In genomic region chr20:40682104-40683045, GRCh38 we compare ENCODE assay signal across 11 cellular contexts. TPM values are rescaled to one million over a fixed set of nuclear protein-coding genes. Genes with fewer than 3 reads are reported as not detected.
DNase-seq lines count a peak whose midpoint lies in the region; FAIRE-seq and TF ChIP-seq lines count a peak whose summit lies in the region.
"Had no signal": no experiment of that assay in that cellular context is flagged by ENCODE, and none has a peak within 500 bp of the region (broad histone marks: within the 10 kb centered on the region; RNA-seq: fewer than 3 reads in every experiment).

No MANE protein-coding gene starts in this region.

- H2BK120ac ChIP-seq in trophoblast cell (ENCODE audit: insufficient read depth, low read length, poor library complexity) = peak overlapping the region; percentile 60

- H3K4me2 ChIP-seq in mammary epithelial cell (ENCODE audit: insufficient read depth, low read depth, low read length) = peak overlapping the region; percentile 76
- H3K4me2 ChIP-seq in trophoblast cell (ENCODE audit: low read length) = peak overlapping the region; percentile 88

- peak; percentile 34 for DNase-seq in GM03348 (ENCODE audit: low spot score)
- no peak for DNase-seq in mammary epithelial cell
- no peak for DNase-seq in trophoblast cell
- DNase-seq in activated CD4-positive, alpha-beta T cell treated with anti-CD3 and anti-CD28 coated beads, Interleukin-2, amount 10 ng/mL, durations not matched to agents 24 days and 14 days = no peak
- no peak for DNase-seq in middle frontal gyrus (ENCODE audit: extremely low spot score, low spot score)
- no peak for DNase-seq in MG63
- no peak for DNase-seq in GM12891 (ENCODE audit: insufficient read length, low spot score)
- DNase-seq: GOT3, T-cell had no signal

- dilution Hi-C loops in mammary epithelial cell (cut with HindIII; ENCODE audit: low sequenced_read_pairs) = no loop called here

- H3K79me2 ChIP-seq in mammary epithelial cell (ENCODE audit: insufficient read depth, low read length) (no peaks in the 10 kb centered on the region), trophoblast cell (ENCODE audit: control insufficient read depth, insufficient read depth, low read length, poor library complexity) (peaks cover 6% of the 10 kb centered on the region)

- H2BK12ac ChIP-seq in trophoblast cell (ENCODE audit: low read length) = peak overlapping the region; percentile 66

- H3K27me3 Mint-ChIP-seq in activated CD4-positive, alpha-beta T cell treated with anti-CD3 and anti-CD28 coated beads, Interleukin-2, amount 10 ng/mL, durations not matched to agents 24 days and 14 days = peaks cover 74% of the 10 kb centered on the region

- H3K4me3 Mint-ChIP-seq in activated CD4-positive, alpha-beta T cell treated with anti-CD3 and anti-CD28 coated beads, Interleukin-2, amount 10 ng/mL, durations not matched to agents 24 days and 14 days = no peak overlapping the region
- H3K4me3 Mint-ChIP-seq: T-cell had no signal

- TF ChIP-seq POLR2A in GM12891 (IDR thresholded peaks at IDR 0.05; ENCODE audit: low read depth, low read length) = no peak

- H3K36me3 ChIP-seq in mammary epithelial cell (ENCODE audit: insufficient read depth, low read length) (no peaks in the 10 kb centered on the region), iPS-18a (ENCODE audit: control insufficient read depth, low read depth, low read length) (no peaks in the 10 kb centered on the region), trophoblast cell (ENCODE audit: control insufficient read depth in 1 of 2, insufficient read depth in 2 of 2, low read length in 2 of 2) (peaks cover 4 to 7% of the 10 kb centered on the region in 2 experiments), MG63 (no peaks in the 10 kb centered on the region)

- H3K4me1 Mint-ChIP-seq in activated CD4-positive, alpha-beta T cell treated with anti-CD3 and anti-CD28 coated beads, Interleukin-2, amount 10 ng/mL, durations not matched to agents 24 days and 14 days = peaks cover 2% of the 10 kb centered on the region

- no peak overlapping the region for H2BK5ac ChIP-seq in trophoblast cell (ENCODE audit: low read depth, low read length, poor library complexity)

- H4K20me1 ChIP-seq in mammary epithelial cell (ENCODE audit: insufficient read depth, low read length) = no peaks in the 10 kb centered on the region

- no peak overlapping the region for H3K27ac ChIP-seq in mammary epithelial cell (ENCODE audit: insufficient read depth, low read depth, low read length)
- no peak overlapping the region for H3K27ac ChIP-seq in iPS-18a (ENCODE audit: low read length)
- H3K27ac ChIP-seq in trophoblast cell (ENCODE audit: low read depth, low read length) = peak overlapping the region; percentile 17

- H3K23ac ChIP-seq in trophoblast cell (ENCODE audit: low read length) = no peak overlapping the region

- no peak for FAIRE-seq in GM12891 (lab: Jason Lieb, UNC)
- FAIRE-seq: endometrium had no signal

- peaks cover 6% of the 10 kb centered on the region for H3K4me1 ChIP-seq in mammary epithelial cell (ENCODE audit: insufficient read depth, low read length)
- no peaks in the 10 kb centered on the region for H3K4me1 ChIP-seq in iPS-18a (ENCODE audit: control insufficient read depth, low read depth, low read length)
- H3K4me1 ChIP-seq in trophoblast cell (ENCODE audit: control insufficient read depth in 1 of 2, insufficient read depth in 2 of 2, low read length in 2 of 2) = peaks cover 24 to 29% of the 10 kb centered on the region in 2 experiments

- peak overlapping the region; percentile 61 for H3K18ac ChIP-seq in trophoblast cell (ENCODE audit: low read length)

- WGBS in mammary epithelial cell (ENCODE audit: low coverage, missing lambda C conversion rate) = 76% methylated on average over 26 of the region's 33 CpGs
- WGBS in trophoblast cell (ENCODE audit: extremely low coverage, insufficient coverage, insufficient read length) = no CpG with 5 or more reads among the region's 33 CpGs

- TF ChIP-seq CTCF in mammary epithelial cell (conservative IDR thresholded peaks at IDR 0.05 in 1 of 2, IDR thresholded peaks at IDR 0.05 in 1 of 2; ENCODE audit: extremely low read depth in 1 of 2, insufficient read depth in 1 of 2, low read depth in 1 of 2, low read length in 2 of 2) = no peak

- BruUV-seq in mammary epithelial cell (replicated peaks; lab: Mats Ljungman, UMichigan) = no TSS peak

- H3K4me3 ChIP-seq in mammary epithelial cell (replicated peaks in 1 of 3; ENCODE audit: insufficient read depth in 1 of 3, low read depth in 2 of 3, low read length in 3 of 3) (no peak overlapping the region), iPS-18a (ENCODE audit: low read length) (peak overlapping the region; percentile 42), trophoblast cell (ENCODE audit: low read depth, low read length) (no peak overlapping the region), MG63 (no peak overlapping the region)

- intact Hi-C loops in mammary epithelial cell (cut with micrococcal nuclease) = loop anchor here (10.0 kb wide), 2 partner anchors 118 to 148 kb away; no protein-coding TSS in a partner anchor
- intact Hi-C loops in activated CD4-positive, alpha-beta T cell treated with anti-CD3 and anti-CD28 coated beads, Interleukin-2, amount 10 ng/mL, durations not matched to agents 24 days and 14 days (cut with micrococcal nuclease) = no loop called here

- in situ Hi-C loops in mammary epithelial cell (cut with MboI; ENCODE audit: low sequenced_read_pairs in 2 of 2) = loop anchor here (25.0 kb wide), 2 partner anchors 795 to 1420 kb away; no protein-coding TSS in a partner anchor

- H3K9me3 Mint-ChIP-seq in activated CD4-positive, alpha-beta T cell treated with anti-CD3 and anti-CD28 coated beads, Interleukin-2, amount 10 ng/mL, durations not matched to agents 24 days and 14 days = no peaks in the 10 kb centered on the region
- H3K9me3 Mint-ChIP-seq: T-cell had no signal

- peak overlapping the region; percentile 6 for H4K8ac ChIP-seq in trophoblast cell (ENCODE audit: low read depth, low read length)

- peak overlapping the region; percentile 63 for H4K12ac ChIP-seq in trophoblast cell (ENCODE audit: low read depth, low read length)

- no peak overlapping the region for H3K9ac ChIP-seq in mammary epithelial cell (ENCODE audit: insufficient read depth, low read length)
- no peak overlapping the region for H3K9ac ChIP-seq in iPS-18a (ENCODE audit: low read length)
- H3K9ac ChIP-seq in trophoblast cell (ENCODE audit: low read length) = no peak overlapping the region

- H2AK5ac ChIP-seq in trophoblast cell (ENCODE audit: low read length) = no peak overlapping the region

- H3K27ac Mint-ChIP-seq in activated CD4-positive, alpha-beta T cell treated with anti-CD3 and anti-CD28 coated beads, Interleukin-2, amount 10 ng/mL, durations not matched to agents 24 days and 14 days = no peak overlapping the region
- H3K27ac Mint-ChIP-seq: T-cell had no signal

- peak overlapping the region; percentile 51 for H3K4ac ChIP-seq in trophoblast cell (ENCODE audit: low read depth, low read length)

- peak overlapping the region; percentile 54 for H3K14ac ChIP-seq in trophoblast cell (ENCODE audit: low read length)

- H3K79me1 ChIP-seq in trophoblast cell (ENCODE audit: low read length) = peaks cover 14% of the 10 kb centered on the region

- H3K36me3 Mint-ChIP-seq in activated CD4-positive, alpha-beta T cell treated with anti-CD3 and anti-CD28 coated beads, Interleukin-2, amount 10 ng/mL, durations not matched to agents 24 days and 14 days (ENCODE audit: low read depth) = no peaks in the 10 kb centered on the region
- H3K36me3 Mint-ChIP-seq: T-cell had no signal

- peak overlapping the region; percentile 83 for H4K91ac ChIP-seq in trophoblast cell (ENCODE audit: low read depth, low read length)

- H3K27me3 ChIP-seq in mammary epithelial cell (ENCODE audit: insufficient read depth, low read length) (peaks cover 21% of the 10 kb centered on the region), iPS-18a (ENCODE audit: control insufficient read depth, insufficient read depth, low read length) (peaks cover 91% of the 10 kb centered on the region), trophoblast cell (ENCODE audit: insufficient read depth, low read length) (peaks cover 2% of the 10 kb centered on the region), MG63 (peaks cover 2% of the 10 kb centered on the region; the same call in 1 of the 2 replicates)

- CTCF ChIA-PET in mammary epithelial cell (lab: Charles Lee; ENCODE audit: low non-redundant PET) = no interaction called here

- no peak overlapping the region for H2AFZ ChIP-seq in mammary epithelial cell (ENCODE audit: low read depth, low read length)
- H2AFZ ChIP-seq in trophoblast cell (ENCODE audit: insufficient read depth, low read length, poor library complexity) = peak overlapping the region; percentile 81

- H3K9me3 ChIP-seq in mammary epithelial cell (replicated peaks; ENCODE audit: insufficient read depth, low read length) (no peaks in the 10 kb centered on the region), iPS-18a (ENCODE audit: control insufficient read depth, low read depth, low read length) (no peaks in the 10 kb centered on the region), trophoblast cell (ENCODE audit: insufficient read depth, low read depth, low read length) (peaks cover 2% of the 10 kb centered on the region), MG63 (no peaks in the 10 kb centered on the region)

TF ChIP-seq in GM12891, 5 proteins besides CTCF, POLR2A, EP300 and RAD21:
- no peak for TF ChIP-seq TAF1 (IDR thresholded peaks at IDR 0.05; ENCODE audit: low read depth, low read length)
- no peak for TF ChIP-seq PAX5 (IDR thresholded peaks at IDR 0.05; ENCODE audit: insufficient read depth, low read length, severe bottlenecking)
- no peak for TF ChIP-seq POU2F2 (IDR thresholded peaks at IDR 0.05; ENCODE audit: low read depth, low read length)
- no peak for TF ChIP-seq POLR2AphosphoS5 (IDR thresholded peaks at IDR 0.05; ENCODE audit: low read depth, low read length)
- no peak for TF ChIP-seq SPI1 (IDR thresholded peaks at IDR 0.05; ENCODE audit: low read depth, low read length)

RNA-seq across cellular contexts. Expression of gene MAFB, which starts 6.7 kb away (rescaled TPM):
- 1 to 10 TPM in 1 of 2 donors, under 1 TPM in 1; 0.47 to 6.5 TPM for total RNA-seq in mammary epithelial cell
- 0.16 TPM for polyA plus RNA-seq in mammary epithelial cell
- not detected for polyA minus RNA-seq in mammary epithelial cell
- polyA plus RNA-seq in trophoblast cell (2013) = 13.0 and 14.8 TPM in 2 replicates
- 0.93 and 1.2 TPM in 2 replicates for total RNA-seq in activated CD4-positive, alpha-beta T cell treated with anti-CD3 and anti-CD28 coated beads, Interleukin-2, amount 10 ng/mL, durations not matched to agents 24 days and 14 days
- total RNA-seq in MG63 (2014; rRNA removed; shearing (Covaris generic); ENCODE audit: low replicate concordance) = 0.52 and 2.6 TPM in 2 replicates
- not detected for polyA plus RNA-seq in GM12891 (2012; ENCODE audit: low read depth, missing spikeins)
